ENCODE assay signal across 10 cellular contexts in genomic region chr10:89330537-89330936, GRCh38. TPM values are rescaled to one million over a fixed set of nuclear protein-coding genes. Genes with fewer than 3 reads are reported as not detected.
DNase-seq lines count a peak whose midpoint lies in the region; ATAC-seq, FAIRE-seq and TF ChIP-seq lines count a peak whose summit lies in the region.
"Had no signal": no experiment of that assay in that cellular context is flagged by ENCODE, and none has a peak within 500 bp of the region (broad histone marks: within the 10 kb centered on the region; RNA-seq: fewer than 3 reads in every experiment).

No MANE protein-coding gene starts in this region.

- intact Hi-C loops in right lobe of liver (cut with DNase I): no loop called here

- peaks cover 3% of the 10 kb centered on the region for H3K36me3 Mint-ChIP-seq in activated naive CD8-positive, alpha-beta T cell
- peaks cover 4% of the 10 kb centered on the region for H3K36me3 Mint-ChIP-seq in activated naive CD8-positive, alpha-beta T cell treated with anti-CD3 and anti-CD28 coated beads for 36 hours
- H3K36me3 Mint-ChIP-seq in WTC11: no peaks in the 10 kb centered on the region

- H3K27ac ChIP-seq in right lobe of liver (peak overlapping the region in 2 of 3 donors; percentile 82 to 95), substantia nigra (ENCODE audit: low read depth, low read length, poor library complexity, severe bottlenecking) (peak overlapping the region; percentile 60)

- H3K9me3 ChIP-seq in right lobe of liver: no peaks in the 10 kb centered on the region

- peak overlapping the region; percentile 29 for H3K27ac Mint-ChIP-seq in activated naive CD8-positive, alpha-beta T cell
- H3K27ac Mint-ChIP-seq in activated naive CD8-positive, alpha-beta T cell treated with anti-CD3 and anti-CD28 coated beads for 36 hours: no peak overlapping the region
- H3K27ac Mint-ChIP-seq in WTC11: peak overlapping the region; percentile 48

- no peak for DNase-seq in activated naive CD8-positive, alpha-beta T cell treated with anti-CD3 and anti-CD28 coated beads for 36 hours
- DNase-seq in WTC11 (ENCODE audit: low spot score): no peak
- no peak for DNase-seq in right lobe of liver
- DNase-seq in substantia nigra (lab: John Stamatoyannopoulos, UW): no peak
- no peak for DNase-seq in GM19239 (ENCODE audit: insufficient read length, low spot score)
- no peak for DNase-seq in foreskin fibroblast
- DNase-seq: activated naive CD4-positive, alpha-beta T cell had no signal

- H3K4me1 ChIP-seq in right lobe of liver: peaks cover 0 to 35% (median 9%) of the 10 kb centered on the region in 4 donors

- H3K36me3 ChIP-seq in right lobe of liver: no peaks in the 10 kb centered on the region

- H3K4me3 Mint-ChIP-seq in activated naive CD8-positive, alpha-beta T cell: peak overlapping the region; percentile 90
- no peak overlapping the region for H3K4me3 Mint-ChIP-seq in activated naive CD8-positive, alpha-beta T cell treated with anti-CD3 and anti-CD28 coated beads for 36 hours
- no peak overlapping the region for H3K4me3 Mint-ChIP-seq in WTC11

- H3K4me1 Mint-ChIP-seq in activated naive CD8-positive, alpha-beta T cell (ENCODE audit: low read depth): peaks cover 82% of the 10 kb centered on the region
- peaks cover 55% of the 10 kb centered on the region for H3K4me1 Mint-ChIP-seq in activated naive CD8-positive, alpha-beta T cell treated with anti-CD3 and anti-CD28 coated beads for 36 hours
- H3K4me1 Mint-ChIP-seq in WTC11: peaks cover 61% of the 10 kb centered on the region

- ATAC-seq in WTC11: no peak
- no peak for ATAC-seq in right lobe of liver
- no peak for ATAC-seq in GM19328 (IDR thresholded peaks at IDR 0.05; ENCODE audit: unreplicated experiment)

- H3K4me3 ChIP-seq in right lobe of liver (no peak overlapping the region), foreskin fibroblast (ENCODE audit: low read depth in 1 of 2, low read length in 2 of 2) (no peak overlapping the region)

- no peaks in the 10 kb centered on the region for H3K9me3 Mint-ChIP-seq in activated naive CD8-positive, alpha-beta T cell (ENCODE audit: low read depth)
- no peaks in the 10 kb centered on the region for H3K9me3 Mint-ChIP-seq in activated naive CD8-positive, alpha-beta T cell treated with anti-CD3 and anti-CD28 coated beads for 36 hours
- H3K9me3 Mint-ChIP-seq in WTC11: no peaks in the 10 kb centered on the region; the same call in 1 of the 2 replicates
- H3K9me3 Mint-ChIP-seq: neural crest cell had no signal

- FAIRE-seq in GM19239 (lab: Jason Lieb, UNC): no peak

- CTCF ChIA-PET in WTC11 (lab: Charles Lee): interaction anchor here (1.2 kb wide), 1 partner anchor 16 kb away, joined by 3 read pairs; no protein-coding TSS in a partner anchor

- no peaks in the 10 kb centered on the region for H3K27me3 Mint-ChIP-seq in activated naive CD8-positive, alpha-beta T cell
- H3K27me3 Mint-ChIP-seq in activated naive CD8-positive, alpha-beta T cell treated with anti-CD3 and anti-CD28 coated beads for 36 hours: peaks cover 37% of the 10 kb centered on the region
- H3K27me3 Mint-ChIP-seq in WTC11 (ENCODE audit: low read depth): no peaks in the 10 kb centered on the region

- no peak for TF ChIP-seq POLR2A in right lobe of liver (IDR thresholded peaks at IDR 0.05)

- POLR2A ChIA-PET in WTC11 (lab: Charles Lee): no interaction called here

- no peaks in the 10 kb centered on the region for H3K27me3 ChIP-seq in right lobe of liver

- TF ChIP-seq CTCF in WTC11 (IDR thresholded peaks at IDR 0.05) (no peak), right lobe of liver (IDR thresholded peaks at IDR 0.05) (no peak), foreskin fibroblast (IDR thresholded peaks at IDR 0.05; ENCODE audit: low read depth, low read length) (no peak)

TF ChIP-seq in WTC11, 78 proteins besides CTCF, POLR2A, EP300 and RAD21:
- TF ChIP-seq SMAD3 (CRISPR knock-in tag; IDR thresholded peaks at IDR 0.05; ENCODE audit: borderline replicate concordance): no peak
TF ChIP-seq in WTC11: peak in this region for 0.

RNA-seq across cellular contexts. Expression of gene IFIT3, which starts 2.7 kb away (rescaled TPM):
- total RNA-seq in activated naive CD8-positive, alpha-beta T cell treated with anti-CD3 and anti-CD28 coated beads for 36 hours: 10 to 100 TPM; 28.6 to 28.7 TPM
- total RNA-seq in WTC11 (2021): 0.14 to 0.42 TPM (median 0.39 TPM) in 3 replicates
- 10 to 100 TPM in 4 of 6 experiments, 1 to 10 TPM in 2; 7.5 to 17.9 (median 11.5) TPM for total RNA-seq in right lobe of liver

RNA-seq across cellular contexts. Expression of gene IFIT2, which starts 28.7 kb away (rescaled TPM):
- 10 to 100 TPM; 37.0 to 37.3 TPM for total RNA-seq in activated naive CD8-positive, alpha-beta T cell treated with anti-CD3 and anti-CD28 coated beads for 36 hours
- 0.07 to 0.15 TPM (median 0.14 TPM) in 3 replicates for total RNA-seq in WTC11 (2021)
- total RNA-seq in right lobe of liver: 10 to 100 TPM in 3 of 6 experiments, 1 to 10 TPM in 3; 4.7 to 12.4 (median 9.8) TPM

RNA-seq across cellular contexts. Expression of gene IFIT1B, which starts 47.3 kb away (rescaled TPM):
- not detected for total RNA-seq in activated naive CD8-positive, alpha-beta T cell treated with anti-CD3 and anti-CD28 coated beads for 36 hours
- not detected in 3 replicates for total RNA-seq in WTC11 (2021)
- total RNA-seq in right lobe of liver: 1 to 10 TPM in 1 of 6 experiments, not detected in 5; 1.2 TPM
- total RNA-seq: neural crest cell had no signal
